ENCODE assay signal across 20 cellular contexts in genomic region chr20:34977365-34978091, GRCh38. TPM values are rescaled to one million over a fixed set of nuclear protein-coding genes. Genes with fewer than 3 reads are reported as not detected.
DNase-seq lines count a peak whose midpoint lies in the region; ATAC-seq, FAIRE-seq and TF ChIP-seq lines count a peak whose summit lies in the region.
"Had no signal": no experiment of that assay in that cellular context is flagged by ENCODE, and none has a peak within 500 bp of the region (broad histone marks: within the 10 kb centered on the region; RNA-seq: fewer than 3 reads in every experiment).

No MANE protein-coding gene starts in this region.

- no peaks in the 10 kb centered on the region for H3K36me3 Mint-ChIP-seq in stimulated activated naive B cell treated with anti-CD40 and anti-IgM and Interleukin-4, amounts not matched to agents 10 μg/mL and 1 μg/mL and 100 μg/mL, for 72 hours
- no peaks in the 10 kb centered on the region for H3K36me3 Mint-ChIP-seq in progenitor cell of endocrine pancreas (ENCODE audit: insufficient read depth)
- H3K36me3 Mint-ChIP-seq: activated CD4-positive, alpha-beta memory T cell treated with anti-CD3 and anti-CD28 coated beads for 36 hours; activated naive CD8-positive, alpha-beta T cell treated with anti-CD3 and anti-CD28 coated beads for 36 hours; CD4-positive, CD25-positive, alpha-beta regulatory T cell; naive thymus-derived CD8-positive, alpha-beta T cell; T-cell had no signal

- no peaks in the 10 kb centered on the region for H3K79me2 ChIP-seq in H1 (ENCODE audit: control insufficient read depth in 1 of 2, insufficient read depth in 2 of 2, low read length in 2 of 2)
- H3K79me2 ChIP-seq in HepG2 (ENCODE audit: insufficient read depth, low read length) = no peaks in the 10 kb centered on the region

- TF ChIP-seq EP300 in H1 (IDR thresholded peaks at IDR 0.05; ENCODE audit: borderline replicate concordance in 1 of 2, low read depth in 2 of 2, low read length in 2 of 2) (no peak), HepG2 (IDR thresholded peaks at IDR 0.05; ENCODE audit: low read depth in 2 of 2, low read length in 2 of 2) (no peak), HepG2 (CRISPR knock-in tag; IDR thresholded peaks at IDR 0.05; ENCODE audit: borderline replicate concordance) (no peak)

- no peak overlapping the region for H3K4me3 Mint-ChIP-seq in stimulated activated naive B cell treated with anti-CD40 and anti-IgM and Interleukin-4, amounts not matched to agents 10 μg/mL and 1 μg/mL and 100 μg/mL, for 72 hours
- no peak overlapping the region for H3K4me3 Mint-ChIP-seq in progenitor cell of endocrine pancreas (ENCODE audit: low read depth)
- H3K4me3 Mint-ChIP-seq: activated CD4-positive, alpha-beta memory T cell treated with anti-CD3 and anti-CD28 coated beads for 36 hours; activated naive CD8-positive, alpha-beta T cell treated with anti-CD3 and anti-CD28 coated beads for 36 hours; naive thymus-derived CD8-positive, alpha-beta T cell; T-cell had no signal

- H3K4me2 ChIP-seq in H1 (ENCODE audit: insufficient read depth in 1 of 2, low read depth in 2 of 2, low read length in 2 of 2) = no peak overlapping the region; a peak in 1 of 4 replicates
- H3K4me2 ChIP-seq in HepG2 (ENCODE audit: low read depth, low read length) = peak overlapping the region; percentile 39; the same call in 1 of the 2 replicates

- H3K36me3 ChIP-seq in H1 (ENCODE audit: control insufficient read depth in 2 of 4, insufficient read depth in 4 of 4, low read length in 3 of 4) (no peaks in the 10 kb centered on the region), HepG2 (replicated peaks in 1 of 2; ENCODE audit: control insufficient read depth in 1 of 2, insufficient read depth in 2 of 2, low read length in 2 of 2) (no peaks in the 10 kb centered on the region)
- H3K36me3 ChIP-seq: sigmoid colon, upper lobe of right lung had no signal

- peak overlapping the region; percentile 68; the same call in 1 of the 2 replicates for H2BK12ac ChIP-seq in H1 (ENCODE audit: low read depth, low read length)

- CTCF ChIA-PET in H1 (lab: Charles Lee; ENCODE audit: partially characterized antibody) (interaction anchor here (0.5 to 1.9 kb wide), 6 partner anchors 20 to 506 kb away, joined by 3 to 8 read pairs (median 4); partner anchors contain the start of gene GGT7), HepG2 (lab: Yijun Ruan, JAX; ENCODE audit: low intra/inter-chr PET ratio, low total read pairs) (no interaction called here)

- no peak for TF ChIP-seq POLR2A in H1 (IDR thresholded peaks at IDR 0.05; ENCODE audit: control extremely low read depth in 1 of 2, low read depth in 2 of 2, low read length in 2 of 2)
- TF ChIP-seq POLR2A in HepG2 (IDR thresholded peaks at IDR 0.05; ENCODE audit: insufficient read depth in 1 of 2, low read depth in 2 of 2, low read length in 2 of 2) = no peak

- H2BK20ac ChIP-seq in H1 (ENCODE audit: low read length) = no peak overlapping the region

- TF ChIP-seq CTCF in H1 (IDR thresholded peaks at IDR 0.05; ENCODE audit: control extremely low read depth in 1 of 3, insufficient read depth in 1 of 3, low read depth in 1 of 3, low read length in 3 of 3) (no peak), HepG2 (CRISPR knock-in tag; IDR thresholded peaks at IDR 0.05) (no peak), progenitor cell of endocrine pancreas (IDR thresholded peaks at IDR 0.05; ENCODE audit: unreplicated experiment) (no peak)

- H3K18ac ChIP-seq in H1 (ENCODE audit: extremely low read depth, low read length) = no peak overlapping the region

- H3K56ac ChIP-seq in H1 (replicated peaks; ENCODE audit: insufficient read length, low read depth, low read length) = no peak overlapping the region

- H2BK15ac ChIP-seq in H1 (ENCODE audit: low read length) = no peak overlapping the region

- H3K27me3 ChIP-seq in H1 (replicated peaks in 1 of 4; ENCODE audit: control insufficient read depth in 3 of 4, extremely low read depth in 1 of 4, insufficient read depth in 3 of 4, low read length in 3 of 4) (peaks cover 0 to 3% (median 1%) of the 10 kb centered on the region in 4 experiments; a peak in 3 of 7 replicates), HepG2 (ENCODE audit: control insufficient read depth in 1 of 2, insufficient read depth in 2 of 2, low read length in 2 of 2) (peaks cover 2 to 6% of the 10 kb centered on the region in 2 experiments; a peak in 1 of 5 replicates)
- H3K27me3 ChIP-seq: upper lobe of right lung had no signal

- H3K4me3 ChIP-seq in H1 (ENCODE audit: extremely low read depth in 1 of 4, insufficient read depth in 2 of 4, low read depth in 3 of 4, low read length in 4 of 4) (no peak overlapping the region), HepG2 (replicated peaks in 1 of 3; ENCODE audit: insufficient read depth in 1 of 3, low read depth in 2 of 3, low read length in 3 of 3) (no peak overlapping the region; a peak in 1 of 6 replicates)
- H3K4me3 ChIP-seq: sigmoid colon, upper lobe of right lung had no signal

- WGBS in H1 (ENCODE audit: extremely low coverage in 1 of 2, insufficient coverage in 1 of 2, insufficient read length in 1 of 2, insufficient replicate concordance in 2 of 2, low coverage in 1 of 2, low lambda C conversion rate in 2 of 2, missing lambda C conversion rate in 1 of 2), 2 experiments = 83% methylated on average over 11 of the region's 17 CpGs; no CpG with 5 or more reads in 1 of the 2 experiments
- 33% methylated on average over 17 of the region's 17 CpGs for WGBS in HepG2 (ENCODE audit: low lambda C conversion rate)

- no peak overlapping the region for H3K14ac ChIP-seq in H1 (ENCODE audit: insufficient read length)

- H3K9me3 Mint-ChIP-seq in stimulated activated naive B cell treated with anti-CD40 and anti-IgM and Interleukin-4, amounts not matched to agents 10 μg/mL and 1 μg/mL and 100 μg/mL, for 72 hours = no peaks in the 10 kb centered on the region
- no peaks in the 10 kb centered on the region for H3K9me3 Mint-ChIP-seq in progenitor cell of endocrine pancreas (ENCODE audit: low read depth)
- H3K9me3 Mint-ChIP-seq: activated CD4-positive, alpha-beta memory T cell treated with anti-CD3 and anti-CD28 coated beads for 36 hours; activated naive CD8-positive, alpha-beta T cell treated with anti-CD3 and anti-CD28 coated beads for 36 hours; CD4-positive, CD25-positive, alpha-beta regulatory T cell; naive thymus-derived CD8-positive, alpha-beta T cell; T-cell had no signal

- no peak overlapping the region for H3K23ac ChIP-seq in H1 (ENCODE audit: insufficient read length)

- ATAC-seq in HepG2 (peak; percentile 15), HG03469 (IDR thresholded peaks at IDR 0.05; ENCODE audit: unreplicated experiment) (no peak), GM19324 (IDR thresholded peaks at IDR 0.05; ENCODE audit: low FRiP score, unreplicated experiment) (no peak)
- no peak for ATAC-seq in stimulated activated naive B cell treated with anti-CD40 and anti-IgM and Interleukin-4, amounts not matched to agents 10 μg/mL and 1 μg/mL and 100 μg/mL, for 72 hours (replicated peaks)
- ATAC-seq: left colon; naive thymus-derived CD8-positive, alpha-beta T cell; T-cell; upper lobe of right lung had no signal

- H3K4ac ChIP-seq in H1 (replicated peaks; ENCODE audit: insufficient read length, low read depth, low read length) = peak overlapping the region; percentile 14

- H3K9me3 ChIP-seq in H1 (ENCODE audit: insufficient read depth in 2 of 2, low read depth in 1 of 2, low read length in 1 of 2) (no peaks in the 10 kb centered on the region), HepG2 (ENCODE audit: low read length) (no peaks in the 10 kb centered on the region)
- H3K9me3 ChIP-seq: sigmoid colon, upper lobe of right lung had no signal

- H2AFZ ChIP-seq in H1 (ENCODE audit: low read length) = no peak overlapping the region
- no peak overlapping the region for H2AFZ ChIP-seq in HepG2 (ENCODE audit: low read length)

- H4K20me1 ChIP-seq in H1 (replicated peaks in 1 of 2; ENCODE audit: control insufficient read depth in 1 of 2, insufficient read depth in 2 of 2, low read length in 2 of 2) (no peaks in the 10 kb centered on the region), HepG2 (ENCODE audit: insufficient read depth, low read length) (no peaks in the 10 kb centered on the region)

- POLR2A ChIA-PET in H1 (lab: Charles Lee; ENCODE audit: partially characterized antibody) (interaction anchor here (0.6 to 1.7 kb wide), 6 partner anchors 10 to 120 kb away, joined by 3 to 5 read pairs (median 4); partner anchors contain the start of genes ACSS2 and MYH7B), HepG2 (lab: Yijun Ruan, JAX) (interaction anchor here (1.9 kb wide), 1 partner anchor 22 kb away, joined by 7 read pairs; the partner anchor contains the start of genes GSS and MYH7B)

- no peaks in the 10 kb centered on the region for H3K4me1 Mint-ChIP-seq in stimulated activated naive B cell treated with anti-CD40 and anti-IgM and Interleukin-4, amounts not matched to agents 10 μg/mL and 1 μg/mL and 100 μg/mL, for 72 hours
- no peaks in the 10 kb centered on the region for H3K4me1 Mint-ChIP-seq in progenitor cell of endocrine pancreas (ENCODE audit: low read depth)
- H3K4me1 Mint-ChIP-seq: activated naive CD8-positive, alpha-beta T cell treated with anti-CD3 and anti-CD28 coated beads for 36 hours; CD4-positive, CD25-positive, alpha-beta regulatory T cell; T-cell had no signal

- no peaks in the 10 kb centered on the region for H3K23me2 ChIP-seq in H1 (ENCODE audit: low read depth, low read length)

- BruUV-seq in HepG2 (replicated peaks; lab: Mats Ljungman, UMichigan) = no TSS peak

- no peak overlapping the region for H2BK120ac ChIP-seq in H1 (replicated peaks; ENCODE audit: low read depth, low read length)

- DNase-seq in NCI-H146 (lab: John Stamatoyannopoulos, UW) (peak; percentile 49), H1 (ENCODE audit: low read depth in 1 of 2, low spot score in 2 of 2) (no peak), HepG2 (ENCODE audit: low spot score) (peak; percentile 56), progenitor cell of endocrine pancreas (ENCODE audit: low spot score, unreplicated experiment) (no peak), NCI-H774 (lab: John Stamatoyannopoulos, UW) (no peak)
- DNase-seq in stimulated activated naive B cell treated with anti-CD40 and anti-IgM and Interleukin-4, amounts not matched to agents 10 μg/mL and 1 μg/mL and 100 μg/mL, for 72 hours = no peak
- DNase-seq: activated CD4-positive, alpha-beta memory T cell treated with anti-CD3 and anti-CD28 coated beads for 36 hours; activated naive CD8-positive, alpha-beta T cell treated with anti-CD3 and anti-CD28 coated beads for 36 hours; CD4-positive, CD25-positive, alpha-beta regulatory T cell; cerebellar nuclear complex; Karpas-422; left colon; NCI-H1694 treated with DMSO at 0.1 percent for 48 hours; sigmoid colon; stimulated activated CD8-positive, alpha-beta memory T cell treated with anti-CD3 and anti-CD28 coated beads, Interleukin-4, amount 100 ng/mL, for 48 hours; T-cell; upper lobe of right lung had no signal

- H3K27me3 Mint-ChIP-seq in stimulated activated naive B cell treated with anti-CD40 and anti-IgM and Interleukin-4, amounts not matched to agents 10 μg/mL and 1 μg/mL and 100 μg/mL, for 72 hours = peaks cover 15 to 30% of the 10 kb centered on the region in 2 donors
- peaks cover 25% of the 10 kb centered on the region for H3K27me3 Mint-ChIP-seq in progenitor cell of endocrine pancreas

- peak overlapping the region; percentile 82; the same call in 1 of the 2 replicates for H4K8ac ChIP-seq in H1 (ENCODE audit: extremely low read depth, insufficient read depth, low read length)

- H3K4me1 ChIP-seq in H1 (replicated peaks in 1 of 4; ENCODE audit: control insufficient read depth in 3 of 4, insufficient read depth in 4 of 4, low read length in 3 of 4) (peaks cover 0 to 24% (median 8%) of the 10 kb centered on the region in 4 experiments; a peak in 5 of 7 replicates), HepG2 (ENCODE audit: insufficient read depth, low read length) (peaks cover 27% of the 10 kb centered on the region)
- H3K4me1 ChIP-seq: upper lobe of right lung had no signal

- H4K5ac ChIP-seq in H1 (ENCODE audit: insufficient read length, low read depth, low read length) = no peak overlapping the region

- no peak overlapping the region for H2AK5ac ChIP-seq in H1 (ENCODE audit: low read depth, low read length)

- no peaks in the 10 kb centered on the region for H3K79me1 ChIP-seq in H1 (ENCODE audit: low read depth, low read length)

- no peak overlapping the region for H3K9ac ChIP-seq in H1 (replicated peaks in 1 of 4; ENCODE audit: extremely low read depth in 1 of 4, low read depth in 3 of 4, low read length in 3 of 4)
- H3K9ac ChIP-seq in HepG2 (ENCODE audit: insufficient read depth, low read depth, low read length) = no peak overlapping the region

- FAIRE-seq in H1 (lab: Jason Lieb, UNC) (no peak), HepG2 (lab: Jason Lieb, UNC) (no peak)

- in situ Hi-C loops in HepG2 (cut with HindIII; ENCODE audit: extremely low pct_ligation_motif_present, low pct_unique_long_range_greater_than_20kb) = no loop called here

- intact Hi-C loops in HepG2 (cut with micrococcal nuclease; ENCODE audit: unreplicated experiment) = loop anchor here (5.0 kb wide), 1 partner anchor 285 kb away; no protein-coding TSS in a partner anchor

- TF ChIP-seq RAD21 in H1 (IDR thresholded peaks at IDR 0.05 in 1 of 2, conservative IDR thresholded peaks at IDR 0.05 in 1 of 2; ENCODE audit: low read depth in 2 of 2, low read length in 2 of 2) (no peak), HepG2 (CRISPR knock-in tag; IDR thresholded peaks at IDR 0.05) (no peak)

- H4K91ac ChIP-seq in H1 (replicated peaks; ENCODE audit: insufficient read length, low read length) = no peak overlapping the region

- no peak overlapping the region for H3K27ac ChIP-seq in H1 (ENCODE audit: low read depth, low read length)
- no peak overlapping the region for H3K27ac ChIP-seq in HepG2 (ENCODE audit: extremely low read length, insufficient read depth, low read length)
- H3K27ac ChIP-seq: sigmoid colon, upper lobe of right lung had no signal

- H3K27ac Mint-ChIP-seq in stimulated activated naive B cell treated with anti-CD40 and anti-IgM and Interleukin-4, amounts not matched to agents 10 μg/mL and 1 μg/mL and 100 μg/mL, for 72 hours = peak overlapping the region; percentile 11
- no peak overlapping the region for H3K27ac Mint-ChIP-seq in progenitor cell of endocrine pancreas
- H3K27ac Mint-ChIP-seq: activated CD4-positive, alpha-beta memory T cell treated with anti-CD3 and anti-CD28 coated beads for 36 hours; activated naive CD8-positive, alpha-beta T cell treated with anti-CD3 and anti-CD28 coated beads for 36 hours; CD4-positive, CD25-positive, alpha-beta regulatory T cell; T-cell had no signal

- no peak overlapping the region; the same call in 1 of the 2 replicates for H2BK5ac ChIP-seq in H1 (ENCODE audit: low read depth, low read length)

RNA-seq across cellular contexts. Expression of gene MYH7B, which starts 21.9 kb away (rescaled TPM):
- total RNA-seq in H1 (2021; fragmentation: NEBNext Ultra II Directional; extraction: Animal tissue kit (Norgen Biotek cat#: 25700)) = 0.30 and 0.69 TPM in 2 replicates
- polyA plus RNA-seq in H1 (2011; rRNA removed) (0.15 and 0.25 TPM in 2 replicates), HepG2 (2011; rRNA removed) (0.05 and 0.17 TPM in 2 replicates)
- polyA plus RNA-seq in H1 (2011; cell fraction: cytosol; rRNA removed) = 0.25 TPM
- 1.9 TPM for polyA plus RNA-seq in H1 (2011; cell fraction: nucleus; rRNA removed)
- polyA plus RNA-seq in H1 (2012, experiment 1 of 2) = 0.10 to 1.1 TPM (median 0.71 TPM) in 4 replicates
- 0.03 TPM for polyA plus RNA-seq in H1 (2012, experiment 2 of 2)
- 0.20 TPM for polyA plus RNA-seq in H1 (2013, experiment 1 of 2)
- 0.24 TPM for polyA plus RNA-seq in H1 (2013, experiment 2 of 2)
- 0.10 and 0.32 TPM in 2 replicates for polyA minus RNA-seq in H1 (2011; rRNA and poly(A)+ RNA removed)
- polyA minus RNA-seq in H1 (2011; cell fraction: cytosol; rRNA and poly(A)+ RNA removed) = not detected
- polyA minus RNA-seq in H1 (2011; cell fraction: nucleus; rRNA and poly(A)+ RNA removed) = 0.60 TPM
- total RNA-seq in HepG2 (2016; rRNA removed; fragmentation: Illumina TruSeq; extraction: Trizol) (0.18 and 0.20 TPM in 2 replicates), progenitor cell of endocrine pancreas (0.98 and 1.2 TPM in 2 replicates)
- total RNA-seq in HepG2 (2016; cell fraction: cytosol; rRNA removed; fragmentation: Illumina TruSeq; extraction: Trizol; ENCODE audit: low read depth) = 0.20 TPM in 1 of 2 replicates, not detected in the other
- 0.19 TPM in 1 of 2 replicates, not detected in the other for total RNA-seq in HepG2 (2016; cell fraction: insoluble cytoplasmic fraction; rRNA removed; fragmentation: Illumina TruSeq; extraction: Trizol)
- total RNA-seq in HepG2 (2016; cell fraction: membrane; rRNA removed; fragmentation: Illumina TruSeq; extraction: Trizol) = 0.14 and 0.25 TPM in 2 replicates
- total RNA-seq in HepG2 (2016; cell fraction: nucleus; rRNA removed; fragmentation: Illumina TruSeq; extraction: Trizol) = 0.50 and 0.93 TPM in 2 replicates
- 0.03 and 0.04 TPM in 2 replicates for polyA plus RNA-seq in HepG2 (2011; cell fraction: cytosol; rRNA removed)
- 0.80 and 0.90 TPM in 2 replicates for polyA plus RNA-seq in HepG2 (2011; cell fraction: nucleus; rRNA removed)
- polyA plus RNA-seq in HepG2 (2012) = 0.51 and 0.55 TPM in 2 replicates
- polyA plus RNA-seq in HepG2 (2016; cell fraction: cytosol; fragmentation: Illumina TruSeq; extraction: Trizol; ENCODE audit: low read depth) = 0.02 and 0.24 TPM in 2 replicates
- 0.23 and 0.37 TPM in 2 replicates for polyA plus RNA-seq in HepG2 (2016; cell fraction: insoluble cytoplasmic fraction; fragmentation: Illumina TruSeq; extraction: Trizol; ENCODE audit: low read depth)
- polyA plus RNA-seq in HepG2 (2016; cell fraction: membrane; fragmentation: Illumina TruSeq; extraction: Trizol; ENCODE audit: low read depth) = 0.21 and 0.32 TPM in 2 replicates
- 0.96 and 2.1 TPM in 2 replicates for polyA plus RNA-seq in HepG2 (2016; cell fraction: nucleus; fragmentation: Illumina TruSeq; extraction: Trizol; ENCODE audit: insufficient read depth, low read depth)
- 0.09 TPM in 1 of 2 replicates, not detected in the other for polyA minus RNA-seq in HepG2 (2011; rRNA and poly(A)+ RNA removed; ENCODE audit: low replicate concordance)
- not detected in 2 replicates for polyA minus RNA-seq in HepG2 (2011; cell fraction: cytosol; rRNA and poly(A)+ RNA removed)
- 0.13 and 0.50 TPM in 2 replicates for polyA minus RNA-seq in HepG2 (2011; cell fraction: nucleus; rRNA and poly(A)+ RNA removed)

RNA-seq across cellular contexts. Expression of gene GSS, which starts 21.9 kb away (rescaled TPM):
- total RNA-seq in H1 (2021; fragmentation: NEBNext Ultra II Directional; extraction: Animal tissue kit (Norgen Biotek cat#: 25700)) = 29.4 and 34.6 TPM in 2 replicates
- 43.2 and 46.4 TPM in 2 replicates for polyA plus RNA-seq in H1 (2011; rRNA removed)
- polyA plus RNA-seq in H1 (2011; cell fraction: cytosol; rRNA removed) = 57.0 TPM
- polyA plus RNA-seq in H1 (2011; cell fraction: nucleus; rRNA removed) = 110 TPM
- 32.9 to 43.7 TPM (median 40.4 TPM) in 4 replicates for polyA plus RNA-seq in H1 (2012, experiment 1 of 2)
- 41.7 TPM for polyA plus RNA-seq in H1 (2012, experiment 2 of 2)
- polyA plus RNA-seq in H1 (2013, experiment 1 of 2) = 28.0 TPM
- 24.7 TPM for polyA plus RNA-seq in H1 (2013, experiment 2 of 2)
- polyA minus RNA-seq in H1 (2011; rRNA and poly(A)+ RNA removed) = 47.2 and 47.6 TPM in 2 replicates
- polyA minus RNA-seq in H1 (2011; cell fraction: cytosol; rRNA and poly(A)+ RNA removed) = 15.7 TPM
- polyA minus RNA-seq in H1 (2011; cell fraction: nucleus; rRNA and poly(A)+ RNA removed) = 35.8 TPM
- 102 and 107 TPM in 2 replicates for total RNA-seq in HepG2 (2016; rRNA removed; fragmentation: Illumina TruSeq; extraction: Trizol)
- 24.0 and 24.9 TPM in 2 replicates for total RNA-seq in HepG2 (2016; cell fraction: cytosol; rRNA removed; fragmentation: Illumina TruSeq; extraction: Trizol; ENCODE audit: low read depth)
- total RNA-seq in HepG2 (2016; cell fraction: insoluble cytoplasmic fraction; rRNA removed; fragmentation: Illumina TruSeq; extraction: Trizol) = 101 and 108 TPM in 2 replicates
- 34.7 and 36.9 TPM in 2 replicates for total RNA-seq in HepG2 (2016; cell fraction: membrane; rRNA removed; fragmentation: Illumina TruSeq; extraction: Trizol)
- total RNA-seq in HepG2 (2016; cell fraction: nucleus; rRNA removed; fragmentation: Illumina TruSeq; extraction: Trizol) = 65.3 and 66.8 TPM in 2 replicates
- 74.1 and 80.1 TPM in 2 replicates for polyA plus RNA-seq in HepG2 (2011; rRNA removed)
- polyA plus RNA-seq in HepG2 (2011; cell fraction: cytosol; rRNA removed) = 61.4 and 72.0 TPM in 2 replicates
- polyA plus RNA-seq in HepG2 (2011; cell fraction: nucleus; rRNA removed) = 134 and 148 TPM in 2 replicates
- 34.1 and 41.6 TPM in 2 replicates for polyA plus RNA-seq in HepG2 (2012)
- 19.2 and 19.4 TPM in 2 replicates for polyA plus RNA-seq in HepG2 (2016; cell fraction: cytosol; fragmentation: Illumina TruSeq; extraction: Trizol; ENCODE audit: low read depth)
- 102 and 104 TPM in 2 replicates for polyA plus RNA-seq in HepG2 (2016; cell fraction: insoluble cytoplasmic fraction; fragmentation: Illumina TruSeq; extraction: Trizol; ENCODE audit: low read depth)
- polyA plus RNA-seq in HepG2 (2016; cell fraction: membrane; fragmentation: Illumina TruSeq; extraction: Trizol; ENCODE audit: low read depth) = 24.4 and 27.0 TPM in 2 replicates
- polyA plus RNA-seq in HepG2 (2016; cell fraction: nucleus; fragmentation: Illumina TruSeq; extraction: Trizol; ENCODE audit: insufficient read depth, low read depth) = 106 and 116 TPM in 2 replicates
- polyA minus RNA-seq in HepG2 (2011; rRNA and poly(A)+ RNA removed; ENCODE audit: low replicate concordance) = 86.0 and 125 TPM in 2 replicates
- 23.0 and 28.1 TPM in 2 replicates for polyA minus RNA-seq in HepG2 (2011; cell fraction: cytosol; rRNA and poly(A)+ RNA removed)
- 65.4 and 67.3 TPM in 2 replicates for polyA minus RNA-seq in HepG2 (2011; cell fraction: nucleus; rRNA and poly(A)+ RNA removed)
- total RNA-seq in progenitor cell of endocrine pancreas = 71.5 and 72.5 TPM in 2 replicates

Comparison
In these comparisons a context has a peak if more than half of its experiments do, and no peak if none do; other contexts are left out.
1. DNase-seq: peak in NCI-H146 (single experiment) and HepG2 (single experiment); none in H1 (0 of 2), stimulated activated naive B cell treated with anti-CD40 and anti-IgM and Interleukin-4, amounts not matched to agents 10 μg/mL and 1 μg/mL and 100 μg/mL, for 72 hours (single experiment), progenitor cell of endocrine pancreas (single experiment) and NCI-H774 (single experiment).